ENCODE assay signal across 18 cellular contexts in genomic region chr14:57066463-57066862, GRCh38.
DNase-seq lines count a peak whose midpoint lies in the region; ATAC-seq, FAIRE-seq and TF ChIP-seq lines count a peak whose summit lies in the region.
"Had no signal": no experiment of that assay in that cellular context is flagged by ENCODE, and none has a peak within 500 bp of the region (broad histone marks: within the 10 kb centered on the region; RNA-seq: fewer than 3 reads in every experiment).

No MANE protein-coding gene starts in this region.

- H3K9ac ChIP-seq in GM23248 = no peak overlapping the region

- H3K27me3 Mint-ChIP-seq in T-cell (peaks cover 12 to 40% of the 10 kb centered on the region in 2 donors), endothelial cell (ENCODE audit: unreplicated experiment) (no peaks in the 10 kb centered on the region)

- no peak overlapping the region for H3K4me3 Mint-ChIP-seq in T-cell
- no peak overlapping the region for H3K4me3 Mint-ChIP-seq in endothelial cell (ENCODE audit: unreplicated experiment)
- H3K4me3 Mint-ChIP-seq: CD8-positive, alpha-beta T cell; HFFc6 had no signal

- TF ChIP-seq CTCF in A673 (conservative IDR thresholded peaks at IDR 0.05; ENCODE audit: low read depth, low read length) = no peak
- TF ChIP-seq CTCF in hepatocyte (IDR thresholded peaks at IDR 0.05; ENCODE audit: poor library complexity) = no peak
- no peak for TF ChIP-seq CTCF in endothelial cell (IDR thresholded peaks at IDR 0.05; ENCODE audit: unreplicated experiment)

- H3K36me3 ChIP-seq in A673 (ENCODE audit: insufficient read depth, low read length, poor library complexity, severe bottlenecking) (no peaks in the 10 kb centered on the region), GM23248 (ENCODE audit: low read depth) (no peaks in the 10 kb centered on the region), hepatocyte (replicated peaks; ENCODE audit: insufficient read depth, low read depth) (no peaks in the 10 kb centered on the region), small intestine (ENCODE audit: control insufficient read depth in 2 of 2, insufficient read depth in 2 of 2, low read length in 2 of 2) (no peaks in the 10 kb centered on the region)
- H3K36me3 ChIP-seq: HAP-1 had no signal

- ATAC-seq in T-cell (replicated peaks in 1 of 4) = no peak
- ATAC-seq: CD8-positive, alpha-beta T cell had no signal

- H3K79me2 ChIP-seq in GM23248 (ENCODE audit: insufficient read depth) (no peaks in the 10 kb centered on the region), hepatocyte (no peaks in the 10 kb centered on the region)

- H3K36me3 Mint-ChIP-seq in T-cell (no peaks in the 10 kb centered on the region), endothelial cell (ENCODE audit: low read depth, unreplicated experiment) (no peaks in the 10 kb centered on the region)
- H3K36me3 Mint-ChIP-seq: CD14-positive monocyte; CD8-positive, alpha-beta T cell had no signal

- H3F3A ChIP-seq in GM23248 (ENCODE audit: insufficient read depth) = no peaks in the 10 kb centered on the region

- CTCF ChIA-PET in A673 (lab: Charles Lee) (interaction anchor here (0.7 kb wide), 1 partner anchor 25 kb away, joined by 4 read pairs; no protein-coding TSS in a partner anchor), T-cell (lab: Charles Lee) (no interaction called here)

- H2AFZ ChIP-seq in GM23248 = peak overlapping the region; percentile 32; the same call in 1 of the 2 replicates
- no peak overlapping the region for H2AFZ ChIP-seq in hepatocyte

- H3K4me2 ChIP-seq in GM23248 (ENCODE audit: unreplicated experiment) = no peak overlapping the region
- peak overlapping the region; percentile 0 for H3K4me2 ChIP-seq in hepatocyte

- H3K9me2 ChIP-seq in GM23248 (ENCODE audit: insufficient read depth) (no peaks in the 10 kb centered on the region), hepatocyte (replicated peaks; ENCODE audit: insufficient read depth) (no peaks in the 10 kb centered on the region)

- intact Hi-C loops in A673 (cut with micrococcal nuclease; ENCODE audit: unreplicated experiment) = loop anchor here (5.0 to 10.0 kb wide), 5 partner anchors 121 to 574 kb away; partner anchors contain the start of gene OTX2

- no peak for FAIRE-seq in small intestine (lab: Jason Lieb, UNC)
- FAIRE-seq: A549, GM12892, GM19239 had no signal

- peaks cover 82% of the 10 kb centered on the region for H3K4me1 ChIP-seq in A673 (ENCODE audit: insufficient read depth, low read length, poor library complexity, severe bottlenecking)
- H3K4me1 ChIP-seq in GM23248 (ENCODE audit: insufficient read depth) = no peaks in the 10 kb centered on the region
- H3K4me1 ChIP-seq in hepatocyte (ENCODE audit: insufficient read depth) = no peaks in the 10 kb centered on the region
- no peaks in the 10 kb centered on the region for H3K4me1 ChIP-seq in small intestine (ENCODE audit: control insufficient read depth in 2 of 2, insufficient read depth in 1 of 2, low read depth in 1 of 2, low read length in 1 of 2)
- H3K4me1 ChIP-seq: A549 had no signal

- 40 to 45% methylated on average over 4 of the region's 4 CpGs for WGBS in GM23248 (ENCODE audit: low coverage in 1 of 2, low lambda C conversion rate in 2 of 2, missing lambda C conversion rate in 2 of 2), 2 experiments
- WGBS in hepatocyte (ENCODE audit: low lambda C conversion rate, missing lambda C conversion rate) = 52% methylated on average over 4 of the region's 4 CpGs
- WGBS in small intestine, 3 donors = 57 to 59% (median 57%) methylated on average over 4 of the region's 4 CpGs

- no peaks in the 10 kb centered on the region for H4K20me1 ChIP-seq in GM23248 (ENCODE audit: insufficient read depth)
- no peaks in the 10 kb centered on the region for H4K20me1 ChIP-seq in hepatocyte (ENCODE audit: insufficient read depth, poor library complexity, severe bottlenecking)

- no peak for DNase-seq in A673 (ENCODE audit: low spot score)
- DNase-seq in GM23248 = no peak
- peak; percentile 69 for DNase-seq in NCI-H748 (lab: John Stamatoyannopoulos, UW; ENCODE audit: unreplicated experiment)
- no peak for DNase-seq in hepatocyte (ENCODE audit: low spot score)
- no peak for DNase-seq in T-cell
- no peak for DNase-seq in endothelial cell (ENCODE audit: low spot score)
- no peak for DNase-seq in small intestine
- DNase-seq: CD8-positive, alpha-beta T cell; DMS153; DMS79 treated with DMSO at 0.1 percent for 48 hours; EL; HFFc6 had no signal

- no peak overlapping the region for H3K4me3 ChIP-seq in A673 (ENCODE audit: low read depth, low read length, poor library complexity, severe bottlenecking)
- no peak overlapping the region for H3K4me3 ChIP-seq in GM23248
- no peak overlapping the region for H3K4me3 ChIP-seq in hepatocyte
- H3K4me3 ChIP-seq in small intestine (ENCODE audit: low read depth in 1 of 2, low read length in 2 of 2) = no peak overlapping the region
- H3K4me3 ChIP-seq: A549, HAP-1 had no signal

- H3K27ac Mint-ChIP-seq in T-cell (no peak overlapping the region), endothelial cell (ENCODE audit: unreplicated experiment) (no peak overlapping the region)
- H3K27ac Mint-ChIP-seq: CD14-positive monocyte; CD8-positive, alpha-beta T cell; HFFc6; IgD-negative memory B cell had no signal

- BruUV-seq in A673 (replicated peaks; lab: Mats Ljungman, UMichigan) = TSS peak; percentile 56

- POLR2A ChIA-PET in A673 (lab: Charles Lee; ENCODE audit: low non-redundant PET) = no interaction called here
- POLR2A ChIA-PET in T-cell (lab: Charles Lee) = no interaction called here

- H3K9me3 ChIP-seq in A673 (ENCODE audit: low read depth, low read length, poor library complexity, severe bottlenecking) (no peaks in the 10 kb centered on the region), GM23248 (ENCODE audit: low read depth) (no peaks in the 10 kb centered on the region), hepatocyte (ENCODE audit: low read depth) (no peaks in the 10 kb centered on the region), small intestine (ENCODE audit: control insufficient read depth, low read depth) (no peaks in the 10 kb centered on the region)
- H3K9me3 ChIP-seq: A549, HAP-1 had no signal

- H3K9me3 Mint-ChIP-seq in T-cell = no peaks in the 10 kb centered on the region
- H3K9me3 Mint-ChIP-seq in endothelial cell (ENCODE audit: unreplicated experiment) = no peaks in the 10 kb centered on the region
- H3K9me3 Mint-ChIP-seq: CD14-positive monocyte; CD8-positive, alpha-beta T cell; IgD-negative memory B cell had no signal

- peak overlapping the region; percentile 75 for H3K27ac ChIP-seq in A673 (ENCODE audit: low read depth, low read length, poor library complexity, severe bottlenecking)
- no peak overlapping the region for H3K27ac ChIP-seq in GM23248
- H3K27ac ChIP-seq in hepatocyte = no peak overlapping the region
- no peak overlapping the region for H3K27ac ChIP-seq in small intestine (ENCODE audit: low read depth in 1 of 2, low read length in 1 of 2)
- H3K27ac ChIP-seq: A549 had no signal

- no peaks in the 10 kb centered on the region for H3K27me3 ChIP-seq in A673 (replicated peaks; ENCODE audit: insufficient read depth, low read depth, low read length, poor library complexity)
- H3K27me3 ChIP-seq in GM23248 (replicated peaks; ENCODE audit: insufficient read depth) = peaks cover 15% of the 10 kb centered on the region; the same call in 1 of the 2 replicates
- peaks cover 15% of the 10 kb centered on the region for H3K27me3 ChIP-seq in hepatocyte
- H3K27me3 ChIP-seq in small intestine (ENCODE audit: control insufficient read depth in 2 of 2, insufficient read depth in 2 of 2, low read length in 2 of 2) = peaks cover 0 to 3% of the 10 kb centered on the region in 2 donors

- H3K4me1 Mint-ChIP-seq in T-cell (peaks cover 0 to 3% (median 3%) of the 10 kb centered on the region in 3 donors), endothelial cell (ENCODE audit: unreplicated experiment) (peaks cover 3% of the 10 kb centered on the region)
- H3K4me1 Mint-ChIP-seq: CD14-positive monocyte had no signal

- in situ Hi-C loops in GM23248 (cut with MboI) = no loop called here
